In the genomic region with DNA sequence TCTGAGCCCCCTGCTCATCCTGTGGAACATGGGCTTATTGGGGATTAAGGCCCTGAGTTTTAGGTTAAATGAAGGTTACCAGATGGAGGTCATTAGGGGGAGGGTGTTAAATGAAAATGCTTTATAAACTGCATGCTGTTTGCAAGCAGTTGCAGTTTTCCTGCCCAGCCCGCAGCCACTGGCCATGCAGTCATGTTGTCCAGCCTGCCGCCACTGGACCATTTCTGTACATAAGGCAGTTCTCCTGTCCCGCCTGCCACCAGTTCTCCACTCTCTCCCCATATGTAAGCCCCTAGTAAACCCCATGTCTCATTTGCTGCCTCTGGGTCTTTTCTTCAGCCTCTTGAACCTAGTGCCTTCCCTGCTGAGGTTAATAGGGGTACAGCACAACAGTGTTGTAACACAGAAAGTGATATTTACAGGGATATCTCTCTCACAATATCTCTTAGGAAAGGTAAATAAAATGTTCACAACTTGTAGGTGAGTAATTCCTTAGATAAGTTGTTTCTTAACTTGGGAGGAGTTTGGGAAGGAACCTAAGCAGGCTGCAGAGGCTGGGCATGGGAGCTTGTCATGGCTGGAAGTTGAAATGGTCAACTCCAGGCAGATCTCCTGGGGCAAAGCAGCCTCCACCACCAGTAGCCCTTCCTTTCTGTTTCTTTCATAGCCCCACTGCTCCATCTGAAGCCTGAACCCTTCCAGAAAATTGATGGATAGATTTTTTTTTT, we compare ENCODE assay signal across 19 cellular contexts.
DNase-seq lines count a peak whose midpoint lies in the region; TF ChIP-seq lines count a peak whose summit lies in the region.
"Had no signal": no experiment of that assay in that cellular context is flagged by ENCODE, and none has a peak within 500 bp of the region (broad histone marks: within the 10 kb centered on the region; RNA-seq: fewer than 3 reads in every experiment).

No MANE protein-coding gene starts in this region.

- H3K9me3 ChIP-seq in Caco-2 (no peaks in the 10 kb centered on the region), hepatocyte (ENCODE audit: low read depth) (no peaks in the 10 kb centered on the region), sigmoid colon (no peaks in the 10 kb centered on the region)
- H3K9me3 ChIP-seq: BLaER1 treated with 17β-estradiol and CSF1 and Interleukin-3, amounts not matched to agents 10 nM and 100 nM; ovary; spleen had no signal

- H3K4me3 ChIP-seq in Caco-2 (ENCODE audit: low read depth, low read length): no peak overlapping the region
- no peak overlapping the region for H3K4me3 ChIP-seq in hepatocyte
- H3K4me3 ChIP-seq in sigmoid colon: no peak overlapping the region
- H3K4me3 ChIP-seq: BLaER1 treated with 17β-estradiol and CSF1 and Interleukin-3, amounts not matched to agents 10 nM and 100 nM; ovary; spleen had no signal

- H3K4me3 Mint-ChIP-seq in Caco-2 (ENCODE audit: unreplicated experiment): no peak overlapping the region
- H3K4me3 Mint-ChIP-seq: activated naive CD8-positive, alpha-beta T cell; H9; naive B cell had no signal

- H3K9me2 ChIP-seq in hepatocyte (replicated peaks; ENCODE audit: insufficient read depth): no peaks in the 10 kb centered on the region

- intact Hi-C loops in Caco-2 (cut with micrococcal nuclease; ENCODE audit: unreplicated experiment): loop anchor here (5.0 kb wide), 1 partner anchor 66 kb away; no protein-coding TSS in a partner anchor
- intact Hi-C loops in sigmoid colon (cut with DNase I): no loop called here

- no peaks in the 10 kb centered on the region for H3K27me3 ChIP-seq in Caco-2 (replicated peaks; ENCODE audit: control insufficient read depth, insufficient read depth, low read length)
- H3K27me3 ChIP-seq in hepatocyte: no peaks in the 10 kb centered on the region
- no peaks in the 10 kb centered on the region for H3K27me3 ChIP-seq in sigmoid colon
- H3K27me3 ChIP-seq: BLaER1 treated with 17β-estradiol and CSF1 and Interleukin-3, amounts not matched to agents 10 nM and 100 nM; ovary; spleen had no signal

- H2AFZ ChIP-seq in hepatocyte: no peak overlapping the region

- TF ChIP-seq EP300 in sigmoid colon (IDR thresholded peaks at IDR 0.05): no peak

- no peak overlapping the region for H3K4me2 ChIP-seq in hepatocyte
- H3K4me2 ChIP-seq: BLaER1 treated with 17β-estradiol and CSF1 and Interleukin-3, amounts not matched to agents 10 nM and 100 nM had no signal

- H3K36me3 ChIP-seq in Caco-2 (ENCODE audit: control insufficient read depth, insufficient read depth, low read length): no peaks in the 10 kb centered on the region
- no peaks in the 10 kb centered on the region for H3K36me3 ChIP-seq in hepatocyte (replicated peaks; ENCODE audit: insufficient read depth, low read depth)
- H3K36me3 ChIP-seq in sigmoid colon: no peaks in the 10 kb centered on the region
- H3K36me3 ChIP-seq: ovary, spleen had no signal

- BruUV-seq in Caco-2 (replicated peaks; lab: Mats Ljungman, UMichigan): no TSS peak

- 92% methylated on average over 3 of the region's 3 CpGs for WGBS in hepatocyte (ENCODE audit: low lambda C conversion rate, missing lambda C conversion rate)
- 96 to 97% methylated on average over 3 of the region's 3 CpGs for WGBS in sigmoid colon, 2 donors

- no peaks in the 10 kb centered on the region for H4K20me1 ChIP-seq in hepatocyte (ENCODE audit: insufficient read depth, poor library complexity, severe bottlenecking)

- H3K79me2 ChIP-seq in hepatocyte: no peaks in the 10 kb centered on the region

- peaks cover 18% of the 10 kb centered on the region for H3K9me3 Mint-ChIP-seq in Caco-2 (ENCODE audit: unreplicated experiment)
- H3K9me3 Mint-ChIP-seq: H9, naive B cell had no signal

- no peak for TF ChIP-seq CTCF in Caco-2 (IDR thresholded peaks at IDR 0.05; ENCODE audit: insufficient read depth in 1 of 2, low read depth in 1 of 2, low read length in 1 of 2, severe bottlenecking in 1 of 2, unreplicated experiment in 1 of 2)
- TF ChIP-seq CTCF in VCaP (conservative IDR thresholded peaks at IDR 0.05): no peak
- no peak for TF ChIP-seq CTCF in hepatocyte (IDR thresholded peaks at IDR 0.05; ENCODE audit: poor library complexity)
- no peak for TF ChIP-seq CTCF in sigmoid colon (IDR thresholded peaks at IDR 0.05)

- no peaks in the 10 kb centered on the region for H3K36me3 Mint-ChIP-seq in Caco-2 (ENCODE audit: insufficient read depth, unreplicated experiment)

- H3K27me3 Mint-ChIP-seq in Caco-2 (ENCODE audit: insufficient read depth, unreplicated experiment): no peaks in the 10 kb centered on the region
- H3K27me3 Mint-ChIP-seq: activated naive CD8-positive, alpha-beta T cell; naive B cell had no signal

- peak overlapping the region; percentile 68; the same call in 1 of the 2 replicates for H3K27ac ChIP-seq in VCaP
- peak overlapping the region; percentile 82 for H3K27ac ChIP-seq in hepatocyte
- H3K27ac ChIP-seq in sigmoid colon: peak overlapping the region in 3 of 4 donors; percentile 59 to 79 (median 76)
- H3K27ac ChIP-seq: BLaER1 treated with 17β-estradiol and CSF1 and Interleukin-3, amounts not matched to agents 10 nM and 100 nM; ovary; spleen had no signal

- POLR2A ChIA-PET in Caco-2 (lab: Charles Lee): no interaction called here

- H3K27ac Mint-ChIP-seq in Caco-2 (ENCODE audit: unreplicated experiment): peak overlapping the region; percentile 8
- H3K27ac Mint-ChIP-seq: activated naive CD8-positive, alpha-beta T cell; naive B cell had no signal

- H3K4me1 Mint-ChIP-seq in Caco-2 (ENCODE audit: low read depth, unreplicated experiment): peaks cover 49% of the 10 kb centered on the region
- H3K4me1 Mint-ChIP-seq: H9 had no signal

- no peak for DNase-seq in Caco-2
- peak; percentile 19 for DNase-seq in hepatocyte (ENCODE audit: low spot score)
- DNase-seq in sigmoid colon: no peak
- no peak for DNase-seq in dermis blood vessel endothelial cell
- no peak for DNase-seq in HuH-7.5 (ENCODE audit: low spot score)
- DNase-seq in epidermal melanocyte (ENCODE audit: insufficient read length, low spot score): no peak
- no peak for DNase-seq in RPMI8226
- DNase-seq: ACHN; H9; hypothalamus; naive B cell; NCI-H187 treated with DMSO at 0.1 percent for 48 hours; ovary; spleen; stimulated activated CD4-positive, alpha-beta T cell treated with anti-CD3 and anti-CD28 coated beads, Interleukin-4, amount 100 ng/mL, for 24 hours; T1000 had no signal

- no peak for TF ChIP-seq POLR2A in sigmoid colon (IDR thresholded peaks at IDR 0.05)

- H3K4me1 ChIP-seq in Caco-2 (peaks cover 18% of the 10 kb centered on the region), hepatocyte (ENCODE audit: insufficient read depth) (peaks cover 13% of the 10 kb centered on the region), sigmoid colon (peaks cover 0 to 62% (median 35%) of the 10 kb centered on the region in 4 donors)
- H3K4me1 ChIP-seq: spleen had no signal

- CTCF ChIA-PET in Caco-2 (lab: Charles Lee): no interaction called here
